1 cellular context compared by ENCODE assay signal in genomic region chr1:22562584-22563551, GRCh38.
A peak's percentile ranks its signal among the peaks of the same experiment; 100 is the strongest.
TF ChIP-seq lines count a peak whose summit lies in the region.

Gene EPHA8, plus strand, starts transcription at chr1:22563489. Its CDS starts 147 bp downstream, at chr1:22563636.

TF ChIP-seq in HEK293, 187 proteins besides CTCF, POLR2A, EP300 and RAD21 (continued from another document):
- TF ChIP-seq ZNF24 (tag by site-specific recombination; IDR thresholded peaks at IDR 0.05) = no peak
- TF ChIP-seq ZSCAN30 (tag by site-specific recombination; IDR thresholded peaks at IDR 0.05) = peak; percentile 55; the same call in 1 of the 2 replicates
- TF ChIP-seq ZNF174 (tag by site-specific recombination; IDR thresholded peaks at IDR 0.05) = no peak
- TF ChIP-seq ZNF791 (tag by site-specific recombination; IDR thresholded peaks at IDR 0.05) = no peak
- TF ChIP-seq ZNF510 (tag by site-specific recombination; IDR thresholded peaks at IDR 0.05; ENCODE audit: insufficient replicate concordance) = no peak
